Comparison of ENCODE assay signal across 20 cellular contexts in genomic region chr18:32095571-32096229, GRCh38. TPM values are rescaled to one million over a fixed set of nuclear protein-coding genes. Genes with fewer than 3 reads are reported as not detected.
A peak's percentile ranks its signal among the peaks of the same experiment; 100 is the strongest.
DNase-seq lines count a peak whose midpoint lies in the region; ATAC-seq and TF ChIP-seq lines count a peak whose summit lies in the region.
"Had no signal": no experiment of that assay in that cellular context is flagged by ENCODE, and none has a peak within 500 bp of the region (broad histone marks: within the 10 kb centered on the region; RNA-seq: fewer than 3 reads in every experiment).

No MANE protein-coding gene starts in this region.

- H3K4me2 ChIP-seq in Loucy (ENCODE audit: low read depth, low read length, poor library complexity, severe bottlenecking) = peak overlapping the region; percentile 100
- H3K4me2 ChIP-seq: A549 had no signal

- no peaks in the 10 kb centered on the region; the same call in 1 of the 2 replicates for H3F3A ChIP-seq in Loucy (ENCODE audit: low read depth)

- no peaks in the 10 kb centered on the region for H3K27me3 ChIP-seq in Loucy (ENCODE audit: insufficient read depth, low read length, poor library complexity, severe bottlenecking)
- H3K27me3 ChIP-seq: breast epithelium, heart left ventricle, sigmoid colon, tibial nerve had no signal

- peaks cover 75% of the 10 kb centered on the region for H4K20me1 ChIP-seq in Loucy (ENCODE audit: insufficient read depth, low read length, poor library complexity, severe bottlenecking)

- H3K4me1 ChIP-seq in Loucy (ENCODE audit: insufficient read depth, low read length, poor library complexity, severe bottlenecking) = peaks cover 48% of the 10 kb centered on the region

- no peaks in the 10 kb centered on the region for H3K9me2 ChIP-seq in Loucy (replicated peaks; ENCODE audit: low read depth, low read length)

- TF ChIP-seq CTCF in Loucy (conservative IDR thresholded peaks at IDR 0.05; ENCODE audit: low read length) = no peak
- TF ChIP-seq CTCF in nephron (IDR thresholded peaks at IDR 0.05; ENCODE audit: unreplicated experiment in 3 of 3) = no peak

- H3K4me3 ChIP-seq in Loucy (ENCODE audit: low read length, poor library complexity, severe bottlenecking) = peak overlapping the region; percentile 98
- H3K4me3 ChIP-seq: A549, breast epithelium, heart left ventricle, sigmoid colon, tibial nerve had no signal

- DNase-seq in activated CD4-positive, alpha-beta T cell treated with anti-CD3 and anti-CD28 coated beads, Interleukin-2, amount 10 ng/mL, durations not matched to agents 24 days and 14 days = no peak
- DNase-seq in activated CD4-positive, alpha-beta T cell treated with anti-CD3 and anti-CD28 coated beads, Interleukin-2, amount 50 U/mL, for 1 hour = no peak
- DNase-seq in activated naive CD8-positive, alpha-beta T cell treated with anti-CD3 and anti-CD28 coated beads for 36 hours = no peak
- DNase-seq in GDM1 (lab: John Stamatoyannopoulos, UW) (no peak), OCI-M2 (lab: John Stamatoyannopoulos, UW; ENCODE audit: unreplicated experiment) (no peak)
- DNase-seq: activated CD4-positive, CD25-positive, alpha-beta regulatory T cell treated with anti-CD3 and anti-CD28 coated beads, Interleukin-2, amount 50 U/mL, for 72 hours; activated effector memory CD4-positive, alpha-beta T cell treated with anti-CD3 and anti-CD28 coated beads, Interleukin-2, amount 50 U/mL, for 16 hours; heart left ventricle; mesenchymal stem cell; NCI-H1048; NCI-H774; RPMI8226; sigmoid colon; stimulated activated CD4-positive, alpha-beta T cell treated with anti-CD3 and anti-CD28 coated beads, Interleukin-2, amount 100 ng/mL, for 48 hours had no signal

- intact Hi-C loops in activated CD4-positive, alpha-beta T cell treated with anti-CD3 and anti-CD28 coated beads, Interleukin-2, amount 10 ng/mL, durations not matched to agents 24 days and 14 days (cut with micrococcal nuclease) = loop anchor here (1.0 kb wide), 2 partner anchors 10 kb away; no protein-coding TSS in a partner anchor

- no peak for ATAC-seq in HG03439 (IDR thresholded peaks at IDR 0.05; ENCODE audit: unreplicated experiment)
- ATAC-seq: A549, heart left ventricle had no signal

- H3K9ac ChIP-seq in Loucy (ENCODE audit: low read depth, low read length, poor library complexity, severe bottlenecking) = peak overlapping the region; percentile 90

- peaks cover 86% of the 10 kb centered on the region for H3K79me2 ChIP-seq in Loucy (ENCODE audit: insufficient read depth, low read length)

- peaks cover 48% of the 10 kb centered on the region for H3K36me3 Mint-ChIP-seq in activated CD4-positive, alpha-beta T cell treated with anti-CD3 and anti-CD28 coated beads, Interleukin-2, amount 10 ng/mL, durations not matched to agents 24 days and 14 days (ENCODE audit: low read depth)
- peaks cover 43% of the 10 kb centered on the region for H3K36me3 Mint-ChIP-seq in activated naive CD8-positive, alpha-beta T cell treated with anti-CD3 and anti-CD28 coated beads for 36 hours
- peaks cover 42% of the 10 kb centered on the region for H3K36me3 Mint-ChIP-seq in nephron (ENCODE audit: low read depth)

- H3K4me3 Mint-ChIP-seq in activated CD4-positive, alpha-beta T cell treated with anti-CD3 and anti-CD28 coated beads, Interleukin-2, amount 10 ng/mL, durations not matched to agents 24 days and 14 days = peak overlapping the region; percentile 91
- H3K4me3 Mint-ChIP-seq in activated naive CD8-positive, alpha-beta T cell treated with anti-CD3 and anti-CD28 coated beads for 36 hours = peak overlapping the region; percentile 98
- peak overlapping the region; percentile 42 to 58 (median 45) for H3K4me3 Mint-ChIP-seq in nephron

- no peaks in the 10 kb centered on the region for H3K27me3 Mint-ChIP-seq in activated CD4-positive, alpha-beta T cell treated with anti-CD3 and anti-CD28 coated beads, Interleukin-2, amount 10 ng/mL, durations not matched to agents 24 days and 14 days
- H3K27me3 Mint-ChIP-seq in activated naive CD8-positive, alpha-beta T cell treated with anti-CD3 and anti-CD28 coated beads for 36 hours = no peaks in the 10 kb centered on the region
- no peaks in the 10 kb centered on the region for H3K27me3 Mint-ChIP-seq in nephron (ENCODE audit: low read depth)

- H3K4me1 Mint-ChIP-seq in activated CD4-positive, alpha-beta T cell treated with anti-CD3 and anti-CD28 coated beads, Interleukin-2, amount 10 ng/mL, durations not matched to agents 24 days and 14 days = peaks cover 42% of the 10 kb centered on the region
- H3K4me1 Mint-ChIP-seq in activated naive CD8-positive, alpha-beta T cell treated with anti-CD3 and anti-CD28 coated beads for 36 hours = peaks cover 49% of the 10 kb centered on the region
- H3K4me1 Mint-ChIP-seq in nephron = peaks cover 37% of the 10 kb centered on the region

- H3K9me3 Mint-ChIP-seq in activated CD4-positive, alpha-beta T cell treated with anti-CD3 and anti-CD28 coated beads, Interleukin-2, amount 10 ng/mL, durations not matched to agents 24 days and 14 days = no peaks in the 10 kb centered on the region
- H3K9me3 Mint-ChIP-seq in activated naive CD8-positive, alpha-beta T cell treated with anti-CD3 and anti-CD28 coated beads for 36 hours = no peaks in the 10 kb centered on the region
- no peaks in the 10 kb centered on the region for H3K9me3 Mint-ChIP-seq in nephron

- H3K27ac Mint-ChIP-seq in activated CD4-positive, alpha-beta T cell treated with anti-CD3 and anti-CD28 coated beads, Interleukin-2, amount 10 ng/mL, durations not matched to agents 24 days and 14 days = peak overlapping the region; percentile 48
- peak overlapping the region; percentile 68 for H3K27ac Mint-ChIP-seq in activated naive CD8-positive, alpha-beta T cell treated with anti-CD3 and anti-CD28 coated beads for 36 hours
- H3K27ac Mint-ChIP-seq in nephron = peak overlapping the region in 1 of 3 experiments; percentile 15

- H3K9me3 ChIP-seq in Loucy (ENCODE audit: insufficient read depth, low read depth, low read length) = no peaks in the 10 kb centered on the region
- H3K9me3 ChIP-seq: A549, breast epithelium, heart left ventricle, sigmoid colon, tibial nerve had no signal

- no peak overlapping the region for H2AFZ ChIP-seq in Loucy (ENCODE audit: low read length)

- peaks cover 19% of the 10 kb centered on the region; the same call in 1 of the 2 replicates for H3K36me3 ChIP-seq in Loucy (ENCODE audit: insufficient read depth, low read length)
- H3K36me3 ChIP-seq: breast epithelium, sigmoid colon had no signal

RNA-seq across cellular contexts. Expression of gene RNF138, which starts 4.0 kb away (rescaled TPM):
- 81.0 and 103 TPM in 2 replicates for total RNA-seq in activated CD4-positive, alpha-beta T cell treated with anti-CD3 and anti-CD28 coated beads, Interleukin-2, amount 10 ng/mL, durations not matched to agents 24 days and 14 days
- 100 to 1,000 TPM in 1 of 2 experiments, 10 to 100 TPM in 1; 95.9 to 107 TPM for total RNA-seq in activated naive CD8-positive, alpha-beta T cell treated with anti-CD3 and anti-CD28 coated beads for 36 hours

Comparison
In these comparisons a context has a peak if more than half of its experiments do, and no peak if none do; other contexts are left out.
1. H3K4me3 Mint-ChIP-seq: peak in every context shown above with its lines; median percentile 98 in activated naive CD8-positive, alpha-beta T cell treated with anti-CD3 and anti-CD28 coated beads for 36 hours; 91 in activated CD4-positive, alpha-beta T cell treated with anti-CD3 and anti-CD28 coated beads, Interleukin-2, amount 10 ng/mL, durations not matched to agents 24 days and 14 days; 45 in nephron.